In the genomic region with DNA sequence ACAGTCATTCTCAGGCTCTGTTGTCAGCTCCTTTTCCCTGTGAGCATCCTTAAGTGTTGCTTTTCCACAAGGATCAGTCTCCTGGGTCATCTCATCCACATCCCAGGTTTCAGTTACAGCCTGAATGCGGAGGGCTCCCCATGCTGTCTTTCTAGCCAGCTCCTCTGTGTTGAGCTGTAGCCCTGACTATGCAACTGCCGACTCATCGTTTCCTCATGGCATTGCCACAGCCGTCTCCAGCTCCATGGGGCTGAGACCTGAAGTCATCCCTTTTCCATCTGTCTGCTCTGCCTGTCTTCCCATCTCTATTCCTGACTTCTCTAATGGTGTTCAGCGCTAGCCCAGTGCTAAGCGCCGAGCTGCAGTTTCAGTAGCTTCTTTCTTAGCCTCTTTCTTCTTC, we compare ENCODE assay signal across 1 cellular context.
TF ChIP-seq lines count a peak whose summit lies in the region.

No MANE protein-coding gene starts in this region.

TF ChIP-seq in H1, 55 proteins besides CTCF, POLR2A, EP300 and RAD21:
- TF ChIP-seq KDM5A (IDR thresholded peaks at IDR 0.05; ENCODE audit: low read length) (no peak), MAFK (IDR thresholded peaks at IDR 0.05; ENCODE audit: low read depth, low read length) (peak; percentile 71)
